ENCODE assay signal across 19 cellular contexts in the genomic region with DNA sequence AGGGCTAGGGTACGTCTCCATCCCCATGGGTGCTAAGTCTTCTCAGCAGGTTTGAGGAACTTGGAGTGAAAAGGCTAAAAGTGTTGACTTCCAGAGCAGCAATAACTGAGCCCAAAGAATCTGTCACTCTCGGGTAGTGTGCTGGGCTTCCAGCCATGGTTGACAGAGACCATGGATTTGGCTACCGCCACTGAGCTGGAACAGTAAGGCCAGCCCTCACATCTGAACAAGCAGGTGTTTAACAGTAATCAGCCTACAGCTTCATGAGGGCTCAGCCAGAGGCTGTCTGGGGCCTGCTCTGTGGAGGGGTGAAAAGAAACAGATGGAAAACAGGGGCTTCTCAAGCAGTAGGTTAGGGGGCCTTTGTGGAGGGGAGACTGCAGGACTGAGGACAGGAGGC. TPM values are rescaled to one million over a fixed set of nuclear protein-coding genes. Genes with fewer than 3 reads are reported as not detected.
"Had no signal": no experiment of that assay in that cellular context is flagged by ENCODE, and none has a peak within 500 bp of the region (broad histone marks: within the 10 kb centered on the region; RNA-seq: fewer than 3 reads in every experiment).

No MANE protein-coding gene starts in this region.

- DNase-seq: activated CD4-positive, alpha-beta T cell treated with anti-CD3 and anti-CD28 coated beads for 48 hours; activated CD4-positive, CD25-positive, alpha-beta regulatory T cell; activated CD8-positive, alpha-beta T cell treated with anti-CD3 and anti-CD28 coated beads for 36 hours; activated naive CD4-positive, alpha-beta T cell treated with Interleukin-2 at 50 U/mL for 16 hours; activated naive CD8-positive, alpha-beta T cell treated with anti-CD3 and anti-CD28 coated beads, Interleukin-2, amount 10 ng/mL, durations not matched to agents 7 days and 5 days; activated T-cell treated with anti-CD3 and anti-CD28 coated beads, Interleukin-2, amount 50 U/mL, for 1 hour; amygdala; effector memory CD8-positive, alpha-beta T cell; left lung; naive thymus-derived CD4-positive, alpha-beta T cell; pancreas; spleen; stimulated activated CD4-positive, alpha-beta T cell treated with anti-CD3 and anti-CD28 coated beads, Interleukin-4, amount 100 ng/mL, for 4 hours; T-cell; T-helper 9 cell had no signal

- ATAC-seq: activated CD8-positive, alpha-beta T cell treated with anti-CD3 and anti-CD28 coated beads for 36 hours; effector memory CD8-positive, alpha-beta T cell; left lung; naive thymus-derived CD4-positive, alpha-beta T cell; pancreas; stimulated activated memory B cell treated with anti-CD40 and anti-IgM and Interleukin-4, amounts not matched to agents 10 μg/mL and 1 μg/mL and 100 μg/mL, for 72 hours; T-cell had no signal

- H3K4me1 Mint-ChIP-seq: memory B cell; stimulated activated memory B cell treated with anti-CD40 and anti-IgM and Interleukin-4, amounts not matched to agents 10 μg/mL and 1 μg/mL and 100 μg/mL, for 72 hours had no signal

- H3K4me3 Mint-ChIP-seq: activated CD8-positive, alpha-beta T cell treated with anti-CD3 and anti-CD28 coated beads for 36 hours; activated naive CD8-positive, alpha-beta T cell treated with anti-CD3 and anti-CD28 coated beads, Interleukin-2, amount 10 ng/mL, durations not matched to agents 7 days and 5 days; effector memory CD8-positive, alpha-beta T cell; memory B cell; stimulated activated memory B cell treated with anti-CD40 and anti-IgM and Interleukin-4, amounts not matched to agents 10 μg/mL and 1 μg/mL and 100 μg/mL, for 72 hours; T-cell had no signal

- H3K9me3 Mint-ChIP-seq: activated CD8-positive, alpha-beta T cell treated with anti-CD3 and anti-CD28 coated beads for 36 hours; activated naive CD8-positive, alpha-beta T cell treated with anti-CD3 and anti-CD28 coated beads, Interleukin-2, amount 10 ng/mL, durations not matched to agents 7 days and 5 days; activated T-helper 2 cell treated with anti-CD3 and anti-CD28 coated beads, Interferon-gamma antibody, Interleukin-2, Interleukin-4, amounts not matched to agents 10 μg/mL and 5 μg/mL and 100 μg/mL, durations not matched to agents 14 hours and 24 hours and 36 hours; effector memory CD8-positive, alpha-beta T cell; memory B cell; stimulated activated memory B cell treated with anti-CD40 and anti-IgM and Interleukin-4, amounts not matched to agents 10 μg/mL and 1 μg/mL and 100 μg/mL, for 72 hours; T-cell had no signal

- H3K27ac Mint-ChIP-seq: activated CD8-positive, alpha-beta T cell treated with anti-CD3 and anti-CD28 coated beads for 36 hours; activated naive CD8-positive, alpha-beta T cell treated with anti-CD3 and anti-CD28 coated beads, Interleukin-2, amount 10 ng/mL, durations not matched to agents 7 days and 5 days; activated T-helper 2 cell treated with anti-CD3 and anti-CD28 coated beads, Interferon-gamma antibody, Interleukin-2, Interleukin-4, amounts not matched to agents 10 μg/mL and 5 μg/mL and 100 μg/mL, durations not matched to agents 14 hours and 24 hours and 36 hours; effector memory CD8-positive, alpha-beta T cell; memory B cell; stimulated activated memory B cell treated with anti-CD40 and anti-IgM and Interleukin-4, amounts not matched to agents 10 μg/mL and 1 μg/mL and 100 μg/mL, for 72 hours had no signal

- H3K27me3 Mint-ChIP-seq: activated CD8-positive, alpha-beta T cell treated with anti-CD3 and anti-CD28 coated beads for 36 hours; activated naive CD8-positive, alpha-beta T cell treated with anti-CD3 and anti-CD28 coated beads, Interleukin-2, amount 10 ng/mL, durations not matched to agents 7 days and 5 days; effector memory CD8-positive, alpha-beta T cell; memory B cell; naive thymus-derived CD4-positive, alpha-beta T cell; stimulated activated memory B cell treated with anti-CD40 and anti-IgM and Interleukin-4, amounts not matched to agents 10 μg/mL and 1 μg/mL and 100 μg/mL, for 72 hours; T-cell had no signal

RNA-seq across cellular contexts. Expression of a gene that starts 14.9 kb away (rescaled TPM):
- total RNA-seq: dermis microvascular lymphatic vessel endothelial cell had no signal
